Comparison of ENCODE assay signal across 8 cellular contexts in the genomic region with DNA sequence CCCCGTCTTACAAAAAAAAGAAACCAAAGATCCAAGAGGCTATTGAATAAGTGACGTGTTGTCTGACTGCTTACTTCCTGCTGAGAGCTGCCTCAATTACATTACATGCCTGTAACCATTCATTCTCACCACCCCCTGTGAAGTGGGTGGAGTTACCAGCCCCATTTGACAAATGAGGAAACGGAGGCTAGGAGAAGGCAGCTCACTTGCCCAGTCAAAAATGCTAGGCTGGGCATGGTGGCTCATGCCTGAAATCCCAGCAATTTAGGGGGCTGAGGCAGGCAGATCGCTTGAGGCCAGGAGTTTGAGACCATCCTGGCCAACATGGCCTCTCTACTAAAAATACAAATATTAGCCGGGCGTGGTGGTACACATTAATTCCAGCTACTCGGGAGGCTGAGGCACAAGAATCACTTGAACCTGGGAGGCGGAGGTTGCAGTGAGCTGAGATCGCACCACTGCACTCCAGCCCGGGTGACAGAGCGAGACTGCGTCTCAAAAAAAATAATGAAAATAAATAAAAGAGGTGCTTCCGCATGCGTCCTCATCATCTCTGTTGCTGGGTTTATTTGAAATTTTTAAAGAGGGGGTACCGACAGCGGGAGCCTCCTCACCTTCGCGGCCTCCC. TPM values are rescaled to one million over a fixed set of nuclear protein-coding genes. Genes with fewer than 3 reads are reported as not detected.
DNase-seq lines count a peak whose midpoint lies in the region; ATAC-seq lines count a peak whose summit lies in the region.

No MANE protein-coding gene starts in this region.

- H3K4me3 ChIP-seq in muscle layer of duodenum (ENCODE audit: low read depth in 1 of 2, low read length in 2 of 2): peak overlapping the region; percentile 86 to 96

- H3K27ac ChIP-seq in epithelial cell of prostate: peak overlapping the region; percentile 73
- peak overlapping the region; percentile 63 for H3K27ac ChIP-seq in muscle layer of duodenum (ENCODE audit: low read length)

- H3K9me3 Mint-ChIP-seq in activated CD4-positive, alpha-beta memory T cell treated with anti-CD3 and anti-CD28 coated beads for 36 hours: no peaks in the 10 kb centered on the region
- no peaks in the 10 kb centered on the region for H3K9me3 Mint-ChIP-seq in stimulated activated naive CD8-positive, alpha-beta T cell treated with anti-CD3 and anti-CD28 coated beads, Interleukin-15, amount 100 ng/mL, for 72 hours

- no peaks in the 10 kb centered on the region for H3K9me3 ChIP-seq in muscle layer of duodenum (ENCODE audit: control insufficient read depth in 1 of 2, low read length in 2 of 2)

- H3K36me3 Mint-ChIP-seq in activated CD4-positive, alpha-beta memory T cell treated with anti-CD3 and anti-CD28 coated beads for 36 hours: peaks cover 36% of the 10 kb centered on the region

- H3K4me1 ChIP-seq in muscle layer of duodenum (ENCODE audit: control insufficient read depth in 1 of 2, insufficient read depth in 2 of 2, low read length in 2 of 2): peaks cover 0 to 54% of the 10 kb centered on the region in 2 donors

- peak overlapping the region; percentile 99 for H3K4me3 Mint-ChIP-seq in activated CD4-positive, alpha-beta memory T cell treated with anti-CD3 and anti-CD28 coated beads for 36 hours
- H3K4me3 Mint-ChIP-seq in stimulated activated naive CD8-positive, alpha-beta T cell treated with anti-CD3 and anti-CD28 coated beads, Interleukin-15, amount 100 ng/mL, for 72 hours: peak overlapping the region; percentile 89 to 98

- CTCF ChIA-PET in activated CD4-positive, alpha-beta memory T cell treated with anti-CD3 and anti-CD28 coated beads for 36 hours (lab: Charles Lee): interaction anchor here (0.5 to 1.9 kb wide), 5 partner anchors 53 to 283 kb away, joined by 3 to 6 read pairs (median 4); no protein-coding TSS in a partner anchor

- POLR2A ChIA-PET in activated CD4-positive, alpha-beta memory T cell treated with anti-CD3 and anti-CD28 coated beads for 36 hours (lab: Charles Lee): interaction anchor here (0.8 to 1.5 kb wide), 6 partner anchors 9 to 100 kb away, joined by 3 to 6 read pairs (median 4); a partner anchor contains a TSS

- peaks cover 0 to 18% of the 10 kb centered on the region in 2 donors for H3K36me3 ChIP-seq in muscle layer of duodenum (ENCODE audit: control insufficient read depth in 1 of 2, insufficient read depth in 2 of 2, low read length in 2 of 2)

- H3K27ac Mint-ChIP-seq in activated CD4-positive, alpha-beta memory T cell treated with anti-CD3 and anti-CD28 coated beads for 36 hours: peak overlapping the region; percentile 94
- peak overlapping the region; percentile 97 to 98 for H3K27ac Mint-ChIP-seq in stimulated activated naive CD8-positive, alpha-beta T cell treated with anti-CD3 and anti-CD28 coated beads, Interleukin-15, amount 100 ng/mL, for 72 hours

- intact Hi-C loops in activated CD4-positive, alpha-beta memory T cell treated with anti-CD3 and anti-CD28 coated beads for 36 hours (cut with micrococcal nuclease): loop anchor here (1.0 to 5.0 kb wide), 2 partner anchors 92 to 176 kb away; a partner anchor contains a TSS

- peaks cover 53% of the 10 kb centered on the region for H3K4me1 Mint-ChIP-seq in activated CD4-positive, alpha-beta memory T cell treated with anti-CD3 and anti-CD28 coated beads for 36 hours (ENCODE audit: low read depth)
- peaks cover 77% of the 10 kb centered on the region for H3K4me1 Mint-ChIP-seq in stimulated activated naive CD8-positive, alpha-beta T cell treated with anti-CD3 and anti-CD28 coated beads, Interleukin-15, amount 100 ng/mL, for 72 hours

- ATAC-seq in stimulated activated naive CD8-positive, alpha-beta T cell treated with anti-CD3 and anti-CD28 coated beads, Interleukin-15, amount 100 ng/mL, for 72 hours: peak; percentile 75
- ATAC-seq in GM18861 (IDR thresholded peaks at IDR 0.05; ENCODE audit: unreplicated experiment): no peak

- H3K27me3 Mint-ChIP-seq in activated CD4-positive, alpha-beta memory T cell treated with anti-CD3 and anti-CD28 coated beads for 36 hours: no peaks in the 10 kb centered on the region
- H3K27me3 Mint-ChIP-seq in stimulated activated naive CD8-positive, alpha-beta T cell treated with anti-CD3 and anti-CD28 coated beads, Interleukin-15, amount 100 ng/mL, for 72 hours: no peaks in the 10 kb centered on the region

- H3K27me3 ChIP-seq in muscle layer of duodenum (ENCODE audit: low read depth, low read length): no peaks in the 10 kb centered on the region

- peak; percentile 83 for DNase-seq in AG08396 (ENCODE audit: low spot score)
- peak; percentile 57 for DNase-seq in GM19238 (ENCODE audit: insufficient read length, low spot score)
- DNase-seq in NCI-H226: peak; percentile 63
- DNase-seq in activated CD4-positive, alpha-beta memory T cell treated with anti-CD3 and anti-CD28 coated beads for 36 hours: peak; percentile 74
- peak; percentile 80 for DNase-seq in epithelial cell of prostate (ENCODE audit: low read depth, low spot score)
- DNase-seq in stimulated activated naive CD8-positive, alpha-beta T cell treated with anti-CD3 and anti-CD28 coated beads, Interleukin-15, amount 100 ng/mL, for 72 hours: peak; percentile 30 to 73

RNA-seq across cellular contexts. Expression of a gene that starts 0.5 kb away (rescaled TPM):
- 100 to 1,000 TPM; 137 to 144 TPM for total RNA-seq in activated CD4-positive, alpha-beta memory T cell treated with anti-CD3 and anti-CD28 coated beads for 36 hours

RNA-seq across cellular contexts. Expression of a gene that starts 0.6 kb away (rescaled TPM):
- total RNA-seq in activated CD4-positive, alpha-beta memory T cell treated with anti-CD3 and anti-CD28 coated beads for 36 hours: 10 to 100 TPM; 43.8 TPM

RNA-seq across cellular contexts. Expression of a gene that starts 19.9 kb away (rescaled TPM):
- under 1 TPM in 1 of 2 experiments, not detected in 1; 0.10 TPM for total RNA-seq in activated CD4-positive, alpha-beta memory T cell treated with anti-CD3 and anti-CD28 coated beads for 36 hours

RNA-seq across cellular contexts. Expression of a gene that starts 32.2 kb away (rescaled TPM):
- not detected for total RNA-seq in activated CD4-positive, alpha-beta memory T cell treated with anti-CD3 and anti-CD28 coated beads for 36 hours

RNA-seq across cellular contexts. Expression of a gene that starts 45.9 kb away (rescaled TPM):
- not detected for total RNA-seq in activated CD4-positive, alpha-beta memory T cell treated with anti-CD3 and anti-CD28 coated beads for 36 hours
